ENCODE assay signal across 8 cellular contexts in the genomic region with DNA sequence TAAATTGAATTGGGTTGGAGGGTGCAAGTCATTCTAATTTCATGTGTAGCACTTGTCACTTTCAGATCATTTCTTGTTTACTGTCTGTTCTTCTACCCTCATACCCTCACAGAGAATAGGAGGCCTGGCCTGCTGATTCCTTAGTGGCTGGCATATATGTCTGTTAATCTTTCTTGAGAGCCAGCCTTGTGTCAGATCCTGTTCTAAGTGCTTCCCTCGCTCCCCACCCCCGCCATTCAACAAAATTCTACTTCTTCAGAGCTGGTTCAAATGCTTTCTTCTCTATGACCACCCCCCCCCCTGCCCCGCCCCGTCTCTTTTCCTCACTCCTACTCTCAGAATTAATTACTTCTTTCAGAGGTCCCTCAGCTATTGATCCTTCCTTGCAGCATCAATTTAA. TPM values are rescaled to one million over a fixed set of nuclear protein-coding genes. Genes with fewer than 3 reads are reported as not detected.
DNase-seq lines count a peak whose midpoint lies in the region; ATAC-seq and TF ChIP-seq lines count a peak whose summit lies in the region.

No MANE protein-coding gene starts in this region.

- H3K4me1 ChIP-seq in OCI-LY1 (ENCODE audit: insufficient read depth, low read length, severe bottlenecking) (peaks cover 36% of the 10 kb centered on the region), ectodermal cell (ENCODE audit: control insufficient read depth, insufficient read depth, low read length) (no peaks in the 10 kb centered on the region)

- H3K4me3 ChIP-seq in OCI-LY1 (ENCODE audit: low read depth, low read length, poor library complexity, severe bottlenecking) (peak overlapping the region; percentile 79), ectodermal cell (ENCODE audit: insufficient read depth, low read depth, low read length) (peak overlapping the region; percentile 88)

- H3K4me3 Mint-ChIP-seq in osteocyte (ENCODE audit: unreplicated experiment), result peak overlapping the region; percentile 94

- no peaks in the 10 kb centered on the region for H3K27me3 ChIP-seq in OCI-LY1 (ENCODE audit: insufficient read depth, low read length)
- no peaks in the 10 kb centered on the region for H3K27me3 ChIP-seq in ectodermal cell (ENCODE audit: control insufficient read depth, insufficient read depth, low read length, poor library complexity, severe bottlenecking)

- peaks cover 32% of the 10 kb centered on the region for H3K79me2 ChIP-seq in OCI-LY1 (ENCODE audit: insufficient read depth, low read length)

- H3K9me3 ChIP-seq in OCI-LY1 (ENCODE audit: low read length), result no peaks in the 10 kb centered on the region
- no peaks in the 10 kb centered on the region for H3K9me3 ChIP-seq in ectodermal cell (ENCODE audit: control insufficient read depth, low read length)

- no peaks in the 10 kb centered on the region for H3K27me3 Mint-ChIP-seq in osteocyte (ENCODE audit: unreplicated experiment)

- no peaks in the 10 kb centered on the region for H3K9me3 Mint-ChIP-seq in osteocyte (ENCODE audit: unreplicated experiment)

- DNase-seq in NCI-H2107 treated with DMSO at 0.1 percent for 48 hours (lab: John Stamatoyannopoulos, UW; ENCODE audit: unreplicated experiment), result peak; percentile 41
- no peak for DNase-seq in NCI-H2107 (lab: John Stamatoyannopoulos, UW)
- no peak for DNase-seq in osteocyte (ENCODE audit: extremely low spot score, unreplicated experiment)
- DNase-seq in stimulated activated naive CD4-positive, alpha-beta T cell (lab: John Stamatoyannopoulos, UW), result no peak
- DNase-seq in HuH-7.5 (ENCODE audit: low spot score), result no peak

- H3K36me3 Mint-ChIP-seq in osteocyte (ENCODE audit: unreplicated experiment), result no peaks in the 10 kb centered on the region

- H3F3A ChIP-seq in OCI-LY1 (ENCODE audit: insufficient read depth, low read length), result no peaks in the 10 kb centered on the region

- no peak overlapping the region for H2AFZ ChIP-seq in OCI-LY1 (ENCODE audit: low read length)

- no peaks in the 10 kb centered on the region for H4K20me1 ChIP-seq in OCI-LY1 (ENCODE audit: insufficient read depth, low read length)

- no peak overlapping the region for H3K27ac ChIP-seq in OCI-LY1 (ENCODE audit: low read depth, low read length, poor library complexity, severe bottlenecking)
- no peak overlapping the region for H3K27ac ChIP-seq in ectodermal cell (ENCODE audit: insufficient read depth, low read depth, low read length, poor library complexity, severe bottlenecking)

- H3K9me2 ChIP-seq in OCI-LY1 (ENCODE audit: low read depth, low read length), result no peaks in the 10 kb centered on the region

- peaks cover 33% of the 10 kb centered on the region for H3K4me1 Mint-ChIP-seq in osteocyte (ENCODE audit: unreplicated experiment)

- H3K36me3 ChIP-seq in OCI-LY1 (ENCODE audit: insufficient read depth, low read length), result no peaks in the 10 kb centered on the region
- H3K36me3 ChIP-seq in ectodermal cell (ENCODE audit: control insufficient read depth, insufficient read depth, low read length), result no peaks in the 10 kb centered on the region

- peak overlapping the region; percentile 93 for H3K4me2 ChIP-seq in OCI-LY1 (ENCODE audit: low read length)

- TF ChIP-seq CTCF in OCI-LY1 (IDR thresholded peaks at IDR 0.05; ENCODE audit: low read length), result no peak
- no peak for TF ChIP-seq CTCF in osteocyte (IDR thresholded peaks at IDR 0.05)

- peak overlapping the region; percentile 100 for H3K27ac Mint-ChIP-seq in osteocyte (ENCODE audit: unreplicated experiment)

- ATAC-seq in HG03565 (IDR thresholded peaks at IDR 0.05; ENCODE audit: unreplicated experiment), result no peak

- 59 to 89% methylated on average over 2 to 3 of the region's 4 CpGs for WGBS in ectodermal cell, 2 experiments

- H3K9ac ChIP-seq in OCI-LY1 (ENCODE audit: low read length), result no peak overlapping the region

RNA-seq across cellular contexts. Expression of a gene that starts 1.5 kb away (rescaled TPM):
- 137 TPM for polyA plus RNA-seq in ectodermal cell (2013, experiment 1 of 4)
- 150 TPM for polyA plus RNA-seq in ectodermal cell (2013, experiment 2 of 4)
- polyA plus RNA-seq in ectodermal cell (2013, experiment 3 of 4), result 100 TPM
- 111 TPM for polyA plus RNA-seq in ectodermal cell (2013, experiment 4 of 4)
- 82.5 and 88.8 TPM in 2 replicates for total RNA-seq in osteocyte

RNA-seq across cellular contexts. Expression of a gene that starts 36.4 kb away (rescaled TPM):
- 2.5 TPM for polyA plus RNA-seq in ectodermal cell (2013, experiment 1 of 4)
- 2.3 TPM for polyA plus RNA-seq in ectodermal cell (2013, experiment 2 of 4)
- 2.3 TPM for polyA plus RNA-seq in ectodermal cell (2013, experiment 3 of 4)
- 2.4 TPM for polyA plus RNA-seq in ectodermal cell (2013, experiment 4 of 4)
- total RNA-seq in osteocyte, result not detected in 2 replicates
